28 cellular contexts compared by ENCODE assay signal in genomic region chr12:68803948-68804653, GRCh38. TPM values are rescaled to one million over a fixed set of nuclear protein-coding genes. Genes with fewer than 3 reads are reported as not detected.
DNase-seq lines count a peak whose midpoint lies in the region; ATAC-seq, FAIRE-seq and TF ChIP-seq lines count a peak whose summit lies in the region.
"Had no signal": no experiment of that assay in that cellular context is flagged by ENCODE, and none has a peak within 500 bp of the region (broad histone marks: within the 10 kb centered on the region; RNA-seq: fewer than 3 reads in every experiment).

No MANE protein-coding gene starts in this region.

- H4K91ac ChIP-seq in neuronal stem cell (ENCODE audit: low read depth, low read length, poor library complexity), result no peak overlapping the region

- peaks cover 3% of the 10 kb centered on the region; the same call in 1 of the 2 replicates for H3K9me3 ChIP-seq in BLaER1
- no peaks in the 10 kb centered on the region for H3K9me3 ChIP-seq in HUES6 (ENCODE audit: control insufficient read depth, insufficient read depth, low read depth, low read length)
- no peaks in the 10 kb centered on the region for H3K9me3 ChIP-seq in endodermal cell (ENCODE audit: control insufficient read depth, low read length)
- H3K9me3 ChIP-seq in kidney (ENCODE audit: control insufficient read depth in 1 of 2, low read length in 2 of 2), result no peaks in the 10 kb centered on the region
- H3K9me3 ChIP-seq in neuronal stem cell (replicated peaks in 1 of 2; ENCODE audit: control insufficient read depth in 2 of 2, insufficient read depth in 1 of 2, low read depth in 1 of 2, low read length in 2 of 2), result no peaks in the 10 kb centered on the region
- H3K9me3 ChIP-seq: adrenal gland, esophagus muscularis mucosa, uterus had no signal

- H3K9ac ChIP-seq in BLaER1, result peak overlapping the region; percentile 100; the same call in 1 of the 2 replicates
- no peak overlapping the region for H3K9ac ChIP-seq in HUES6 (ENCODE audit: low read length)
- peak overlapping the region; percentile 7 for H3K9ac ChIP-seq in endodermal cell (ENCODE audit: extremely low read depth, low read length, poor library complexity, severe bottlenecking)
- no peak overlapping the region for H3K9ac ChIP-seq in kidney (ENCODE audit: low read length in 2 of 2)
- no peak overlapping the region for H3K9ac ChIP-seq in neuronal stem cell (ENCODE audit: low read depth, low read length, poor library complexity)

- H3K9me3 Mint-ChIP-seq in endodermal cell (no peaks in the 10 kb centered on the region), progenitor cell of endocrine pancreas (ENCODE audit: low read depth) (no peaks in the 10 kb centered on the region)
- H3K9me3 Mint-ChIP-seq: activated T-cell treated with anti-CD3 and anti-CD28 coated beads, Interleukin-2, amount 50 U/mL, for 72 hours; stimulated activated memory B cell treated with anti-CD40 and anti-IgM and Interleukin-4, amounts not matched to agents 10 μg/mL and 1 μg/mL and 100 μg/mL, for 72 hours; T-helper 1 cell treated with Interleukin-12 subunit alpha and Interleukin-12 subunit beta and Interleukin-4 antibody, amounts not matched to agents 30 μg/mL and 1 μg/mL, for 36 hours had no signal

- no peak overlapping the region for H2AK5ac ChIP-seq in neuronal stem cell (ENCODE audit: low read depth, low read length)

- no peak for FAIRE-seq in kidney (lab: Jason Lieb, UNC)
- FAIRE-seq: endometrium, GM12878, TTC549 had no signal

- H3K4me1 ChIP-seq in BLaER1 (peaks cover 37% of the 10 kb centered on the region), HUES6 (ENCODE audit: control insufficient read depth, insufficient read depth, low read length) (peaks cover 24% of the 10 kb centered on the region), endodermal cell (ENCODE audit: control insufficient read depth, insufficient read depth, low read length) (peaks cover 3% of the 10 kb centered on the region), kidney (ENCODE audit: control insufficient read depth in 1 of 2, insufficient read depth in 1 of 2, low read depth in 1 of 2, low read length in 2 of 2) (peaks cover 0 to 2% of the 10 kb centered on the region in 2 donors), neuronal stem cell (ENCODE audit: control insufficient read depth in 2 of 2, insufficient read depth in 1 of 2, low read depth in 1 of 2, low read length in 2 of 2) (peaks cover 0 to 6% of the 10 kb centered on the region in 2 donors)
- H3K4me1 ChIP-seq: uterus had no signal

- H3K4me3 Mint-ChIP-seq in endodermal cell, result peak overlapping the region; percentile 95
- H3K4me3 Mint-ChIP-seq in progenitor cell of endocrine pancreas (ENCODE audit: low read depth), result no peak overlapping the region
- H3K4me3 Mint-ChIP-seq: activated T-cell treated with anti-CD3 and anti-CD28 coated beads, Interleukin-2, amount 50 U/mL, for 72 hours; B cell; mesothelial cell of epicardium; stimulated activated memory B cell treated with anti-CD40 and anti-IgM and Interleukin-4, amounts not matched to agents 10 μg/mL and 1 μg/mL and 100 μg/mL, for 72 hours; T-helper 1 cell treated with Interleukin-12 subunit alpha and Interleukin-12 subunit beta and Interleukin-4 antibody, amounts not matched to agents 30 μg/mL and 1 μg/mL, for 36 hours had no signal

- intact Hi-C loops in kidney (cut with DNase I), result no loop called here

- H3K36me3 Mint-ChIP-seq in endodermal cell (ENCODE audit: low read depth) (peaks cover 5% of the 10 kb centered on the region), progenitor cell of endocrine pancreas (ENCODE audit: insufficient read depth) (no peaks in the 10 kb centered on the region)
- H3K36me3 Mint-ChIP-seq: mesothelial cell of epicardium; stimulated activated memory B cell treated with anti-CD40 and anti-IgM and Interleukin-4, amounts not matched to agents 10 μg/mL and 1 μg/mL and 100 μg/mL, for 72 hours had no signal

- H3K4me2 ChIP-seq in BLaER1 (peak overlapping the region; percentile 84), neuronal stem cell (ENCODE audit: insufficient read depth, low read length, poor library complexity, severe bottlenecking) (no peak overlapping the region)

- H4K8ac ChIP-seq in neuronal stem cell (ENCODE audit: low read depth, low read length), result no peak overlapping the region

- ATAC-seq in HG02840 (IDR thresholded peaks at IDR 0.05; ENCODE audit: low FRiP score, unreplicated experiment), result no peak
- ATAC-seq: activated T-cell treated with anti-CD3 and anti-CD28 coated beads, Interleukin-2, amount 50 U/mL, for 72 hours; GM12878; stimulated activated memory B cell treated with anti-CD40 and anti-IgM and Interleukin-4, amounts not matched to agents 10 μg/mL and 1 μg/mL and 100 μg/mL, for 72 hours had no signal

- H2AFZ ChIP-seq in neuronal stem cell (ENCODE audit: low read length), result no peak overlapping the region

- H3K23ac ChIP-seq in neuronal stem cell (ENCODE audit: low read depth, low read length, poor library complexity), result no peak overlapping the region

- H3K27ac Mint-ChIP-seq in endodermal cell (peak overlapping the region; percentile 93), progenitor cell of endocrine pancreas (peak overlapping the region; percentile 91)
- H3K27ac Mint-ChIP-seq: activated T-cell treated with anti-CD3 and anti-CD28 coated beads, Interleukin-2, amount 50 U/mL, for 72 hours; B cell; stimulated activated memory B cell treated with anti-CD40 and anti-IgM and Interleukin-4, amounts not matched to agents 10 μg/mL and 1 μg/mL and 100 μg/mL, for 72 hours; T-helper 1 cell treated with Interleukin-12 subunit alpha and Interleukin-12 subunit beta and Interleukin-4 antibody, amounts not matched to agents 30 μg/mL and 1 μg/mL, for 36 hours had no signal

- H2BK5ac ChIP-seq in neuronal stem cell (ENCODE audit: low read length), result no peak overlapping the region

- H3K79me1 ChIP-seq in neuronal stem cell (ENCODE audit: low read depth, low read length), result peaks cover 2% of the 10 kb centered on the region

- no peak for TF ChIP-seq CTCF in endodermal cell (conservative IDR thresholded peaks at IDR 0.05)
- no peak for TF ChIP-seq CTCF in progenitor cell of endocrine pancreas (IDR thresholded peaks at IDR 0.05; ENCODE audit: unreplicated experiment)
- TF ChIP-seq CTCF in kidney (IDR thresholded peaks at IDR 0.05; ENCODE audit: borderline replicate concordance, extremely low read depth, insufficient read depth), result no peak

- DNase-seq in endodermal cell, result peak; percentile 68
- DNase-seq in progenitor cell of endocrine pancreas (ENCODE audit: low spot score, unreplicated experiment), result no peak
- DNase-seq in NCI-H345 treated with DMSO at 0.1 percent for 48 hours (lab: John Stamatoyannopoulos, UW; ENCODE audit: unreplicated experiment), result no peak
- no peak for DNase-seq in kidney
- DNase-seq in neuronal stem cell (ENCODE audit: low spot score), result no peak
- DNase-seq: activated T-cell treated with anti-CD3 and anti-CD28 coated beads, Interleukin-2, amount 50 U/mL, for 72 hours; cerebellar nuclear complex; DMS153; head of caudate nucleus; NCI-H1092 treated with DMSO at 0.1 percent for 48 hours; NCI-H187 treated with DMSO at 0.1 percent for 48 hours; NCI-H2171; NCI-H510A treated with DMSO at 0.1 percent for 48 hours; OCI-M1 had no signal

- H3K4me3 ChIP-seq in BLaER1 (peak overlapping the region; percentile 85), HUES6 (ENCODE audit: low read depth, low read length) (peak overlapping the region; percentile 49; the same call in 1 of the 2 replicates), endodermal cell (ENCODE audit: low read length) (no peak overlapping the region), kidney (ENCODE audit: low read length in 2 of 2) (no peak overlapping the region), neuronal stem cell (ENCODE audit: low read length in 2 of 2) (no peak overlapping the region)
- H3K4me3 ChIP-seq: adrenal gland, esophagus muscularis mucosa, GM12878, SK-N-MC, uterus had no signal

- H2BK120ac ChIP-seq in neuronal stem cell (ENCODE audit: low read depth, low read length), result no peak overlapping the region

- no peaks in the 10 kb centered on the region for H3K27me3 ChIP-seq in BLaER1
- H3K27me3 ChIP-seq in HUES6 (ENCODE audit: control insufficient read depth, insufficient read depth, low read length), result no peaks in the 10 kb centered on the region
- no peaks in the 10 kb centered on the region for H3K27me3 ChIP-seq in endodermal cell (ENCODE audit: control insufficient read depth, insufficient read depth, low read length, poor library complexity, severe bottlenecking)
- H3K27me3 ChIP-seq in neuronal stem cell (ENCODE audit: control insufficient read depth in 3 of 3, insufficient read depth in 3 of 3, low read depth in 1 of 3, low read length in 3 of 3), result no peaks in the 10 kb centered on the region
- H3K27me3 ChIP-seq: adrenal gland, esophagus muscularis mucosa, uterus had no signal

- no peak overlapping the region for H2BK12ac ChIP-seq in neuronal stem cell (ENCODE audit: low read length)

- H3K4ac ChIP-seq in neuronal stem cell (ENCODE audit: low read length), result no peak overlapping the region

- no peak overlapping the region for H2BK15ac ChIP-seq in neuronal stem cell (ENCODE audit: low read length)

- H3K14ac ChIP-seq in neuronal stem cell (ENCODE audit: low read length), result no peak overlapping the region

- no peaks in the 10 kb centered on the region for H4K20me1 ChIP-seq in BLaER1

- H3K27ac ChIP-seq in BLaER1 (peak overlapping the region; percentile 100), HUES6 (ENCODE audit: low read depth, low read length) (no peak overlapping the region), endodermal cell (ENCODE audit: low read depth, low read length) (no peak overlapping the region), kidney (ENCODE audit: low read depth in 2 of 2, low read length in 2 of 2) (no peak overlapping the region), neuronal stem cell (replicated peaks; ENCODE audit: low read length) (no peak overlapping the region)
- H3K27ac ChIP-seq: esophagus muscularis mucosa, SK-N-MC had no signal

- WGBS in endodermal cell (ENCODE audit: insufficient coverage in 1 of 2, insufficient read length in 1 of 2), 2 experiments, result 86 to 88% methylated on average over 3 to 5 of the region's 5 CpGs
- no CpG with 5 or more reads among the region's 5 CpGs for WGBS in neuronal stem cell (ENCODE audit: extremely low coverage in 2 of 2, insufficient read length in 2 of 2, insufficient replicate concordance in 1 of 2), 2 donors

- no peaks in the 10 kb centered on the region for H3K27me3 Mint-ChIP-seq in endodermal cell (ENCODE audit: insufficient read depth)
- no peaks in the 10 kb centered on the region for H3K27me3 Mint-ChIP-seq in progenitor cell of endocrine pancreas
- H3K27me3 Mint-ChIP-seq: B cell; stimulated activated memory B cell treated with anti-CD40 and anti-IgM and Interleukin-4, amounts not matched to agents 10 μg/mL and 1 μg/mL and 100 μg/mL, for 72 hours had no signal

- H3K36me3 ChIP-seq in BLaER1 (no peaks in the 10 kb centered on the region), HUES6 (ENCODE audit: control insufficient read depth, insufficient read depth, low read length) (no peaks in the 10 kb centered on the region), endodermal cell (ENCODE audit: control insufficient read depth, insufficient read depth, low read length) (peaks cover 1% of the 10 kb centered on the region), kidney (ENCODE audit: control insufficient read depth in 1 of 2, insufficient read depth in 2 of 2, low read length in 2 of 2) (no peaks in the 10 kb centered on the region), neuronal stem cell (replicated peaks in 1 of 2; ENCODE audit: control insufficient read depth in 2 of 2, insufficient read depth in 2 of 2, low read length in 2 of 2) (no peaks in the 10 kb centered on the region)
- H3K36me3 ChIP-seq: adrenal gland, esophagus muscularis mucosa, uterus had no signal

- H3K4me1 Mint-ChIP-seq in endodermal cell, result peaks cover 22% of the 10 kb centered on the region
- peaks cover 41% of the 10 kb centered on the region for H3K4me1 Mint-ChIP-seq in progenitor cell of endocrine pancreas (ENCODE audit: low read depth)
- H3K4me1 Mint-ChIP-seq: stimulated activated memory B cell treated with anti-CD40 and anti-IgM and Interleukin-4, amounts not matched to agents 10 μg/mL and 1 μg/mL and 100 μg/mL, for 72 hours had no signal

- H3K18ac ChIP-seq in neuronal stem cell (ENCODE audit: low read length), result no peak overlapping the region

RNA-seq across cellular contexts. Expression of gene MDM2, which starts 3.9 kb away (rescaled TPM):
- total RNA-seq in endodermal cell, result 100 to 1,000 TPM; 102 to 137 TPM
- 42.8 TPM for polyA plus RNA-seq in endodermal cell (2013, experiment 1 of 2)
- polyA plus RNA-seq in endodermal cell (2013, experiment 2 of 2), result 47.9 TPM
- total RNA-seq in progenitor cell of endocrine pancreas, result 153 and 159 TPM in 2 replicates
- 103 TPM for total RNA-seq in kidney
- 38.5 TPM for polyA plus RNA-seq in kidney (ENCODE audit: insufficient read depth, low read depth, low replicate concordance)
- polyA plus RNA-seq in neuronal stem cell (2013, experiment 1 of 2), result 41.0 TPM
- polyA plus RNA-seq in neuronal stem cell (2013, experiment 2 of 2), result 45.0 TPM

RNA-seq across cellular contexts. Expression of gene SLC35E3, which starts 58.1 kb away (rescaled TPM):
- 10 to 100 TPM; 12.6 to 12.7 TPM for total RNA-seq in endodermal cell
- 7.9 TPM for polyA plus RNA-seq in endodermal cell (2013, experiment 1 of 2)
- 7.9 TPM for polyA plus RNA-seq in endodermal cell (2013, experiment 2 of 2)
- 12.8 and 17.1 TPM in 2 replicates for total RNA-seq in progenitor cell of endocrine pancreas
- 8.7 TPM for total RNA-seq in kidney
- polyA plus RNA-seq in kidney (ENCODE audit: insufficient read depth, low read depth, low replicate concordance), result 7.7 TPM
- 4.7 TPM for polyA plus RNA-seq in neuronal stem cell (2013, experiment 1 of 2)
- polyA plus RNA-seq in neuronal stem cell (2013, experiment 2 of 2), result 5.5 TPM

Comparison
In these comparisons a context has a peak if more than half of its experiments do, and no peak if none do; other contexts are left out.
1. H3K4me3 ChIP-seq: peak in BLaER1 (single experiment) and HUES6 (single experiment); none in endodermal cell (single experiment), kidney (0 of 2) and neuronal stem cell (0 of 2).
2. H3K9ac ChIP-seq: peak in BLaER1 (single experiment) and endodermal cell (single experiment); none in HUES6 (single experiment), kidney (0 of 2) and neuronal stem cell (single experiment).